ENCODE assay signal across 9 cellular contexts in the genomic region with DNA sequence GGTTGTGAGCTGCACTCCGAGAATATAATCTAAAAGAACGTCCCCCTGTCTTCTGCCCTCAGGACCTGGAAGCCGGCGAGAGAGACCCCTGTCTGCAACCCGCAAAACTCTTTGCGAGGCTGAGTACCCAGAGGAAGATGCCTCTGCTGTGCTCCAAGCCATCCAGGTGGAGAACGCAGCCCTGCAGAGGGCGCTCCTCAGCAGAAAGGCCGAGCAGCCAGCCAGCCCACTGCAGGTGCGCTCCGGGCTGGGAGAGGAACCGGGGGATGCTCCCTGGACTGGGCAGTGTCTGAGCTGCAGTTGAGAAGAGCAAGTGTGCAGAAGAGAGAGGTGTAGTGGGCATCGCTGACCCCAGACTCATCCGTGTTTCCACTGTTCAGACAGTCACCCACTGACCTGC.
DNase-seq lines count a peak whose midpoint lies in the region; FAIRE-seq and TF ChIP-seq lines count a peak whose summit lies in the region.
"Had no signal": no experiment of that assay in that cellular context is flagged by ENCODE, and none has a peak within 500 bp of the region (broad histone marks: within the 10 kb centered on the region; RNA-seq: fewer than 3 reads in every experiment).

No MANE protein-coding gene starts in this region.

- DNase-seq in NCI-H146 (lab: John Stamatoyannopoulos, UW) (peak; percentile 15), NCI-H146 treated with DMSO at 0.1 percent for 48 hours (lab: John Stamatoyannopoulos, UW; ENCODE audit: unreplicated experiment) (no peak), cardiac fibroblast (ENCODE audit: low read depth in 2 of 2) (no peak), osteocyte (ENCODE audit: extremely low spot score, unreplicated experiment) (no peak), GM12891 (ENCODE audit: insufficient read length, low spot score) (no peak), DMS114 treated with DMSO at 0.1 percent for 48 hours (lab: John Stamatoyannopoulos, UW; ENCODE audit: unreplicated experiment) (no peak), NCI-H187 (lab: John Stamatoyannopoulos, UW) (no peak)
- DNase-seq: T-cell had no signal

- peak; percentile 68 for TF ChIP-seq RAD21 in Ishikawa (IDR thresholded peaks at IDR 0.05; ENCODE audit: low read depth)

- peak; percentile 34 for TF ChIP-seq CTCF in cardiac fibroblast (IDR thresholded peaks at IDR 0.05; ENCODE audit: low read depth, low read length)
- peak; percentile 35 for TF ChIP-seq CTCF in osteocyte (IDR thresholded peaks at IDR 0.05)

- peaks cover 4% of the 10 kb centered on the region for H3K36me3 Mint-ChIP-seq in osteocyte (ENCODE audit: unreplicated experiment)

- TF ChIP-seq POLR2A in GM12891 (IDR thresholded peaks at IDR 0.05; ENCODE audit: low read depth, low read length) = no peak

- H3K4me3 ChIP-seq in cardiac fibroblast (replicated peaks in 1 of 2; ENCODE audit: low read depth in 2 of 2, low read length in 2 of 2) = no peak overlapping the region

- no peak for TF ChIP-seq EP300 in Ishikawa (IDR thresholded peaks at IDR 0.05; ENCODE audit: borderline replicate concordance)

- FAIRE-seq in GM12891 (lab: Jason Lieb, UNC) = no peak

- H3K4me3 Mint-ChIP-seq in osteocyte (ENCODE audit: unreplicated experiment) = no peak overlapping the region
- H3K4me3 Mint-ChIP-seq: T-cell had no signal

- H3K9me3 Mint-ChIP-seq in osteocyte (ENCODE audit: unreplicated experiment) = peaks cover 3% of the 10 kb centered on the region

- H3K27me3 Mint-ChIP-seq in osteocyte (ENCODE audit: unreplicated experiment) = no peaks in the 10 kb centered on the region
- H3K27me3 Mint-ChIP-seq: T-cell had no signal

- no peak overlapping the region for H3K27ac Mint-ChIP-seq in osteocyte (ENCODE audit: unreplicated experiment)
- H3K27ac Mint-ChIP-seq: T-cell had no signal

- H3K4me1 Mint-ChIP-seq in osteocyte (ENCODE audit: unreplicated experiment) = no peaks in the 10 kb centered on the region
- H3K4me1 Mint-ChIP-seq: T-cell had no signal

TF ChIP-seq in Ishikawa, 13 proteins besides CTCF, POLR2A, EP300 and RAD21:
- TF ChIP-seq, protein P1, sequence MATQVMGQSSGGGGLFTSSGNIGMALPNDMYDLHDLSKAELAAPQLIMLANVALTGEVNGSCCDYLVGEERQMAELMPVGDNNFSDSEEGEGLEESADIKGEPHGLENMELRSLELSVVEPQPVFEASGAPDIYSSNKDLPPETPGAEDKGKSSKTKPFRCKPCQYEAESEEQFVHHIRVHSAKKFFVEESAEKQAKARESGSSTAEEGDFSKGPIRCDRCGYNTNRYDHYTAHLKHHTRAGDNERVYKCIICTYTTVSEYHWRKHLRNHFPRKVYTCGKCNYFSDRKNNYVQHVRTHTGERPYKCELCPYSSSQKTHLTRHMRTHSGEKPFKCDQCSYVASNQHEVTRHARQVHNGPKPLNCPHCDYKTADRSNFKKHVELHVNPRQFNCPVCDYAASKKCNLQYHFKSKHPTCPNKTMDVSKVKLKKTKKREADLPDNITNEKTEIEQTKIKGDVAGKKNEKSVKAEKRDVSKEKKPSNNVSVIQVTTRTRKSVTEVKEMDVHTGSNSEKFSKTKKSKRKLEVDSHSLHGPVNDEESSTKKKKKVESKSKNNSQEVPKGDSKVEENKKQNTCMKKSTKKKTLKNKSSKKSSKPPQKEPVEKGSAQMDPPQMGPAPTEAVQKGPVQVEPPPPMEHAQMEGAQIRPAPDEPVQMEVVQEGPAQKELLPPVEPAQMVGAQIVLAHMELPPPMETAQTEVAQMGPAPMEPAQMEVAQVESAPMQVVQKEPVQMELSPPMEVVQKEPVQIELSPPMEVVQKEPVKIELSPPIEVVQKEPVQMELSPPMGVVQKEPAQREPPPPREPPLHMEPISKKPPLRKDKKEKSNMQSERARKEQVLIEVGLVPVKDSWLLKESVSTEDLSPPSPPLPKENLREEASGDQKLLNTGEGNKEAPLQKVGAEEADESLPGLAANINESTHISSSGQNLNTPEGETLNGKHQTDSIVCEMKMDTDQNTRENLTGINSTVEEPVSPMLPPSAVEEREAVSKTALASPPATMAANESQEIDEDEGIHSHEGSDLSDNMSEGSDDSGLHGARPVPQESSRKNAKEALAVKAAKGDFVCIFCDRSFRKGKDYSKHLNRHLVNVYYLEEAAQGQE (IDR thresholded peaks at IDR 0.05; ENCODE audit: low read depth) = no peak
- TF ChIP-seq ZBTB7A (IDR thresholded peaks at IDR 0.05; ENCODE audit: low read depth) = no peak
- TF ChIP-seq, protein P2, sequence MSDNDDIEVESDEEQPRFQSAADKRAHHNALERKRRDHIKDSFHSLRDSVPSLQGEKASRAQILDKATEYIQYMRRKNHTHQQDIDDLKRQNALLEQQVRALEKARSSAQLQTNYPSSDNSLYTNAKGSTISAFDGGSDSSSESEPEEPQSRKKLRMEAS (IDR thresholded peaks at IDR 0.05) = no peak
- TF ChIP-seq CEBPB (IDR thresholded peaks at IDR 0.05) = no peak
- no peak for TF ChIP-seq YY1 (IDR thresholded peaks at IDR 0.05; ENCODE audit: low read depth)
- no peak for TF ChIP-seq FOXM1 (IDR thresholded peaks at IDR 0.05; ENCODE audit: borderline replicate concordance, low read depth)
- TF ChIP-seq, protein P3, sequence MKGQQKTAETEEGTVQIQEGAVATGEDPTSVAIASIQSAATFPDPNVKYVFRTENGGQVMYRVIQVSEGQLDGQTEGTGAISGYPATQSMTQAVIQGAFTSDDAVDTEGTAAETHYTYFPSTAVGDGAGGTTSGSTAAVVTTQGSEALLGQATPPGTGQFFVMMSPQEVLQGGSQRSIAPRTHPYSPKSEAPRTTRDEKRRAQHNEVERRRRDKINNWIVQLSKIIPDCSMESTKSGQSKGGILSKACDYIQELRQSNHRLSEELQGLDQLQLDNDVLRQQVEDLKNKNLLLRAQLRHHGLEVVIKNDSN (IDR thresholded peaks at IDR 0.05) = no peak
- no peak for TF ChIP-seq TAF1 (IDR thresholded peaks at IDR 0.05; ENCODE audit: low read depth)
- no peak for TF ChIP-seq TEAD4 (IDR thresholded peaks at IDR 0.05)

TF ChIP-seq in GM12891, 5 proteins besides CTCF, POLR2A, EP300 and RAD21:
- TF ChIP-seq PAX5 (IDR thresholded peaks at IDR 0.05; ENCODE audit: insufficient read depth, low read length, severe bottlenecking) = no peak
- no peak for TF ChIP-seq SPI1 (IDR thresholded peaks at IDR 0.05; ENCODE audit: low read depth, low read length)
- no peak for TF ChIP-seq POLR2AphosphoS5 (IDR thresholded peaks at IDR 0.05; ENCODE audit: low read depth, low read length)
- no peak for TF ChIP-seq TAF1 (IDR thresholded peaks at IDR 0.05; ENCODE audit: low read depth, low read length)
- no peak for TF ChIP-seq POU2F2 (IDR thresholded peaks at IDR 0.05; ENCODE audit: low read depth, low read length)
